Comparison of ENCODE assay signal across 8 cellular contexts in the genomic region with DNA sequence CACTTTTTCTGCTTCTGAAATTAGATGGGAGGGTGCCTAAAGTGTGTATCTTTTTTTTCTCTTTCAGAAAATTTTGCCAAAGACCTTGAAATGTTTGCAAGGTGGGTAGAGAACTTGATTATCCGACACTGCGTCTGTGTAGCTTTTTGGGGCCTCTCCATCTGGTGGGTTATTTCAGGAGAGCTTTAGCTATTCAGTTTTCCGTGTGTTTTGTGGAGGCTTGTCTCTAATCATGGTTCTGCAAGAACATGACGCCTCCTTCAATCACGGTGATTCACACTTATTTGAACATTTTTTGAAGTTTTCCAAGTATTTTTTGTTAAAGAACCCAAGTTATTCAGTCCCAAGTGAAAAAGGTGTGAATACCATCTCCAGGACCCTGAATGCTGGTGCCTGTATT. TPM values are rescaled to one million over a fixed set of nuclear protein-coding genes. Genes with fewer than 3 reads are reported as not detected.
"Had no signal": no experiment of that assay in that cellular context is flagged by ENCODE, and none has a peak within 500 bp of the region (broad histone marks: within the 10 kb centered on the region; RNA-seq: fewer than 3 reads in every experiment).

No MANE protein-coding gene starts in this region.

- DNase-seq: GDM1, GF-D8 had no signal

- FAIRE-seq: G401.6, GM12891, GM12892, GM18507, GM19239 had no signal

RNA-seq across cellular contexts. Expression of gene CORT, which starts 15.2 kb away (rescaled TPM):
- total RNA-seq: G401 had no signal
